ENCODE assay signal across 8 cellular contexts in genomic region chr19:51365211-51366049, GRCh38. TPM values are rescaled to one million over a fixed set of nuclear protein-coding genes. Genes with fewer than 3 reads are reported as not detected.
DNase-seq lines count a peak whose midpoint lies in the region; ATAC-seq, FAIRE-seq and TF ChIP-seq lines count a peak whose summit lies in the region.

No MANE protein-coding gene starts in this region.

- peak overlapping the region; percentile 75 for H2AFZ ChIP-seq in endothelial cell of umbilical vein (ENCODE audit: low read depth, low read length)

- H3K4me3 ChIP-seq in A673 (ENCODE audit: low read depth, low read length, poor library complexity, severe bottlenecking) (peak overlapping the region; percentile 64), endothelial cell of umbilical vein (replicated peaks in 1 of 3; ENCODE audit: insufficient read depth in 1 of 3, low read depth in 1 of 3, low read length in 3 of 3) (peak overlapping the region; percentile 74 to 87 (median 87)), muscle layer of colon (ENCODE audit: low read depth in 1 of 2, low read length in 2 of 2) (peak overlapping the region; percentile 74 to 88)

- intact Hi-C loops in A673 (cut with micrococcal nuclease; ENCODE audit: unreplicated experiment) (loop anchor here (2.0 kb wide), 2 partner anchors 27 to 29 kb away; no protein-coding TSS in a partner anchor), endothelial cell of umbilical vein (cut with micrococcal nuclease) (loop anchor here (2.0 to 5.0 kb wide), 2 partner anchors 38 to 257 kb away; partner anchors contain the start of gene CTU1)

- peak overlapping the region; percentile 99 for H3K4me3 Mint-ChIP-seq in T-helper 17 cell

- dilution Hi-C loops in endothelial cell of umbilical vein (cut with MboI; ENCODE audit: extremely low pct_ligation_motif_present, low sequenced_read_pairs), result no loop called here

- peak; percentile 25 for ATAC-seq in T-helper 17 cell
- ATAC-seq in HG03025 (IDR thresholded peaks at IDR 0.05; ENCODE audit: low FRiP score, unreplicated experiment), result no peak
- ATAC-seq in GM21717 (IDR thresholded peaks at IDR 0.05; ENCODE audit: unreplicated experiment), result no peak

- H3K36me3 ChIP-seq in A673 (ENCODE audit: insufficient read depth, low read length, poor library complexity, severe bottlenecking), result no peaks in the 10 kb centered on the region
- no peaks in the 10 kb centered on the region for H3K36me3 ChIP-seq in endothelial cell of umbilical vein (ENCODE audit: control insufficient read depth in 2 of 2, extremely low read depth in 1 of 2, insufficient read depth in 2 of 2, low read length in 2 of 2)
- H3K36me3 ChIP-seq in muscle layer of colon (ENCODE audit: insufficient read depth, low read length), result no peaks in the 10 kb centered on the region

- peaks cover 47% of the 10 kb centered on the region for H3K4me1 Mint-ChIP-seq in T-helper 17 cell

- peak overlapping the region; percentile 96 for H3K4me2 ChIP-seq in endothelial cell of umbilical vein (ENCODE audit: insufficient read depth, low read length)

- no peaks in the 10 kb centered on the region for H3K27me3 ChIP-seq in A673 (replicated peaks; ENCODE audit: insufficient read depth, low read depth, low read length, poor library complexity)
- no peaks in the 10 kb centered on the region for H3K27me3 ChIP-seq in endothelial cell of umbilical vein (ENCODE audit: control insufficient read depth in 2 of 2, insufficient read depth in 2 of 2, low read length in 2 of 2)
- no peaks in the 10 kb centered on the region for H3K27me3 ChIP-seq in muscle layer of colon (ENCODE audit: control insufficient read depth in 1 of 2, insufficient read depth in 2 of 2, low read length in 2 of 2)

- H3K27ac ChIP-seq in A673 (ENCODE audit: low read depth, low read length, poor library complexity, severe bottlenecking) (peak overlapping the region; percentile 77), endothelial cell of umbilical vein (ENCODE audit: insufficient read depth, low read depth, low read length) (peak overlapping the region; percentile 75), muscle layer of colon (ENCODE audit: low read depth, low read length) (peak overlapping the region; percentile 96)

- H3K79me2 ChIP-seq in endothelial cell of umbilical vein (ENCODE audit: control insufficient read depth, insufficient read depth, low read length), result peaks cover 5% of the 10 kb centered on the region

- TSS peak; percentile 87 for BruUV-seq in A673 (replicated peaks; lab: Mats Ljungman, UMichigan)
- BruUV-seq in endothelial cell of umbilical vein (replicated peaks; lab: Mats Ljungman, UMichigan), result TSS peak; percentile 75

- TF ChIP-seq POLR2A in GM12891 (IDR thresholded peaks at IDR 0.05; ENCODE audit: low read depth, low read length) (no peak), endothelial cell of umbilical vein (IDR thresholded peaks at IDR 0.05; ENCODE audit: low read depth, low read length) (no peak)

- peak overlapping the region; percentile 95 for H3K27ac Mint-ChIP-seq in T-helper 17 cell

- TF ChIP-seq CTCF in A673 (conservative IDR thresholded peaks at IDR 0.05; ENCODE audit: low read depth, low read length) (no peak), endothelial cell of umbilical vein (IDR thresholded peaks at IDR 0.05; ENCODE audit: extremely low read depth in 1 of 2, insufficient read depth in 1 of 2, low read depth in 1 of 2, low read length in 2 of 2) (peak in 1 of 2 donors; percentile 3)

- POLR2A ChIA-PET in A673 (lab: Charles Lee; ENCODE audit: low non-redundant PET) (no interaction called here), endothelial cell of umbilical vein (lab: Charles Lee) (interaction anchor here (0.6 to 1.7 kb wide), 3 partner anchors 23 to 291 kb away, joined by 3 to 4 read pairs (median 4); partner anchors contain the start of gene VSIG10L)

- peak; percentile 31 for DNase-seq in A673 (ENCODE audit: low spot score)
- DNase-seq in GM12891 (ENCODE audit: insufficient read length, low spot score), result no peak
- no peak for DNase-seq in T-helper 17 cell
- peak; percentile 42 for DNase-seq in endothelial cell of umbilical vein (ENCODE audit: low read depth, low spot score)
- DNase-seq in H4 (ENCODE audit: low spot score), result no peak

- H3K27me3 Mint-ChIP-seq in T-helper 17 cell, result no peaks in the 10 kb centered on the region

- CTCF ChIA-PET in A673 (lab: Charles Lee), result interaction anchor here (1.2 kb wide), 1 partner anchor 33 kb away, joined by 3 read pairs; no protein-coding TSS in a partner anchor
- CTCF ChIA-PET in endothelial cell of umbilical vein (lab: Charles Lee), result interaction anchor here (0.9 to 3.6 kb wide), 7 partner anchors 23 to 296 kb away, joined by 3 to 27 read pairs (median 4); partner anchors contain the start of gene VSIG10L

- H3K9me3 ChIP-seq in A673 (ENCODE audit: low read depth, low read length, poor library complexity, severe bottlenecking) (no peaks in the 10 kb centered on the region), T-helper 17 cell (ENCODE audit: control insufficient read depth, low read length, poor library complexity, severe bottlenecking) (no peaks in the 10 kb centered on the region), endothelial cell of umbilical vein (replicated peaks; ENCODE audit: control insufficient read depth, insufficient read depth, low read length) (no peaks in the 10 kb centered on the region), muscle layer of colon (ENCODE audit: low read length) (no peaks in the 10 kb centered on the region)

- peaks cover 9% of the 10 kb centered on the region for H3K4me1 ChIP-seq in A673 (ENCODE audit: insufficient read depth, low read length, poor library complexity, severe bottlenecking)
- peaks cover 18% of the 10 kb centered on the region for H3K4me1 ChIP-seq in endothelial cell of umbilical vein (ENCODE audit: control insufficient read depth, extremely low read depth, insufficient read depth, low read length)
- H3K4me1 ChIP-seq in muscle layer of colon (ENCODE audit: insufficient read depth, low read length), result peaks cover 25% of the 10 kb centered on the region

- FAIRE-seq in GM12891 (lab: Jason Lieb, UNC), result peak; percentile 23
- peak; percentile 42 for FAIRE-seq in endothelial cell of umbilical vein (lab: Jason Lieb, UNC)

- H3K9ac ChIP-seq in endothelial cell of umbilical vein (replicated peaks; ENCODE audit: extremely low read depth, insufficient read depth, low read length) (peak overlapping the region; percentile 89), muscle layer of colon (ENCODE audit: low read length) (peak overlapping the region; percentile 97)

- H3K36me3 Mint-ChIP-seq in T-helper 17 cell (ENCODE audit: low read depth), result no peaks in the 10 kb centered on the region

- H4K20me1 ChIP-seq in endothelial cell of umbilical vein (replicated peaks; ENCODE audit: control insufficient read depth, extremely low read depth, insufficient read depth, low read length), result no peaks in the 10 kb centered on the region

- H3K9me1 ChIP-seq in endothelial cell of umbilical vein (replicated peaks; ENCODE audit: control insufficient read depth, extremely low read depth, insufficient read depth, low read length), result no peaks in the 10 kb centered on the region

RNA-seq across cellular contexts. Expression of gene ETFB, which starts 0.8 kb away (rescaled TPM):
- 52.6 and 60.6 TPM in 2 replicates for total RNA-seq in A673 (2021)
- polyA plus RNA-seq in GM12891 (2012; ENCODE audit: low read depth, missing spikeins), result 106 TPM
- 10 to 100 TPM; 35.6 to 36.1 TPM for total RNA-seq in T-helper 17 cell
- total RNA-seq in endothelial cell of umbilical vein, result 48.6 and 54.1 TPM in 2 replicates
- polyA plus RNA-seq in endothelial cell of umbilical vein, result 89.9 and 99.2 TPM in 2 replicates
- 98.0 and 108 TPM in 2 replicates for polyA plus RNA-seq in endothelial cell of umbilical vein (2011; cell fraction: cytosol; rRNA removed)
- 42.8 and 44.6 TPM in 2 replicates for polyA plus RNA-seq in endothelial cell of umbilical vein (2011; cell fraction: nucleus; rRNA removed)
- 64.6 and 110 TPM in 2 replicates for polyA plus RNA-seq in endothelial cell of umbilical vein (2012)
- 27.3 and 47.9 TPM in 2 replicates for polyA minus RNA-seq in endothelial cell of umbilical vein
- polyA minus RNA-seq in endothelial cell of umbilical vein (2011; cell fraction: cytosol; rRNA and poly(A)+ RNA removed), result 104 TPM
- 5.3 and 7.1 TPM in 2 replicates for polyA minus RNA-seq in endothelial cell of umbilical vein (2011; cell fraction: nucleus; rRNA and poly(A)+ RNA removed)
- total RNA-seq in H4 (2014; rRNA removed; shearing (Covaris generic)), result 397 and 449 TPM in 2 replicates

RNA-seq across cellular contexts. Expression of gene CLDND2, which starts 3.4 kb away (rescaled TPM):
- total RNA-seq in A673 (2021) (not detected in 2 replicates), T-helper 17 cell (under 1 TPM; 0.34 to 0.57 TPM), endothelial cell of umbilical vein (0.97 TPM in 1 of 2 replicates, not detected in the other)
- 1.0 TPM for polyA plus RNA-seq in GM12891 (2012; ENCODE audit: low read depth, missing spikeins)
- not detected in 2 replicates for polyA plus RNA-seq in endothelial cell of umbilical vein
- not detected in 2 replicates for polyA plus RNA-seq in endothelial cell of umbilical vein (2011; cell fraction: cytosol; rRNA removed)
- polyA plus RNA-seq in endothelial cell of umbilical vein (2011; cell fraction: nucleus; rRNA removed), result not detected in 2 replicates
- 0.80 TPM in 1 of 2 replicates, not detected in the other for polyA plus RNA-seq in endothelial cell of umbilical vein (2012)
- polyA minus RNA-seq in endothelial cell of umbilical vein, result not detected in 2 replicates
- not detected for polyA minus RNA-seq in endothelial cell of umbilical vein (2011; cell fraction: cytosol; rRNA and poly(A)+ RNA removed)
- polyA minus RNA-seq in endothelial cell of umbilical vein (2011; cell fraction: nucleus; rRNA and poly(A)+ RNA removed), result not detected in 2 replicates
- 0.97 TPM in 1 of 2 replicates, not detected in the other for total RNA-seq in H4 (2014; rRNA removed; shearing (Covaris generic))

RNA-seq across cellular contexts. Expression of gene NKG7, which starts 7.0 kb away (rescaled TPM):
- total RNA-seq in A673 (2021) (not detected in 2 replicates), T-helper 17 cell (10 to 100 TPM; 10.7 to 13.0 TPM), endothelial cell of umbilical vein (not detected in 2 replicates)
- polyA plus RNA-seq in GM12891 (2012; ENCODE audit: low read depth, missing spikeins), result 19.4 TPM
- polyA plus RNA-seq in endothelial cell of umbilical vein, result not detected in 2 replicates
- not detected in 2 replicates for polyA plus RNA-seq in endothelial cell of umbilical vein (2011; cell fraction: cytosol; rRNA removed)
- not detected in 2 replicates for polyA plus RNA-seq in endothelial cell of umbilical vein (2011; cell fraction: nucleus; rRNA removed)
- not detected in 2 replicates for polyA plus RNA-seq in endothelial cell of umbilical vein (2012)
- not detected in 2 replicates for polyA minus RNA-seq in endothelial cell of umbilical vein
- polyA minus RNA-seq in endothelial cell of umbilical vein (2011; cell fraction: cytosol; rRNA and poly(A)+ RNA removed), result not detected
- polyA minus RNA-seq in endothelial cell of umbilical vein (2011; cell fraction: nucleus; rRNA and poly(A)+ RNA removed), result not detected in 2 replicates
- total RNA-seq in H4 (2014; rRNA removed; shearing (Covaris generic)), result not detected in 2 replicates

RNA-seq across cellular contexts. Expression of gene LIM2, which starts 22.3 kb away (rescaled TPM):
- total RNA-seq in A673 (2021) (not detected in 2 replicates), T-helper 17 cell (not detected), endothelial cell of umbilical vein (not detected in 2 replicates)
- 1.5 TPM for polyA plus RNA-seq in GM12891 (2012; ENCODE audit: low read depth, missing spikeins)
- polyA plus RNA-seq in endothelial cell of umbilical vein, result not detected in 2 replicates
- polyA plus RNA-seq in endothelial cell of umbilical vein (2011; cell fraction: cytosol; rRNA removed), result not detected in 2 replicates
- not detected in 2 replicates for polyA plus RNA-seq in endothelial cell of umbilical vein (2011; cell fraction: nucleus; rRNA removed)
- not detected in 2 replicates for polyA plus RNA-seq in endothelial cell of umbilical vein (2012)
- not detected in 2 replicates for polyA minus RNA-seq in endothelial cell of umbilical vein
- polyA minus RNA-seq in endothelial cell of umbilical vein (2011; cell fraction: cytosol; rRNA and poly(A)+ RNA removed), result not detected
- polyA minus RNA-seq in endothelial cell of umbilical vein (2011; cell fraction: nucleus; rRNA and poly(A)+ RNA removed), result not detected in 2 replicates
- total RNA-seq in H4 (2014; rRNA removed; shearing (Covaris generic)), result not detected in 2 replicates

RNA-seq across cellular contexts. Expression of gene VSIG10L, which starts 23.5 kb away (rescaled TPM):
- total RNA-seq in A673 (2021) (0.69 and 0.94 TPM in 2 replicates), T-helper 17 cell (under 1 TPM in 1 of 2 donors, not detected in 1; 0.22 TPM), endothelial cell of umbilical vein (0.39 and 0.62 TPM in 2 replicates)
- 0.99 TPM for polyA plus RNA-seq in GM12891 (2012; ENCODE audit: low read depth, missing spikeins)
- polyA plus RNA-seq in endothelial cell of umbilical vein, result 0.77 and 0.94 TPM in 2 replicates
- 0.45 and 0.56 TPM in 2 replicates for polyA plus RNA-seq in endothelial cell of umbilical vein (2011; cell fraction: cytosol; rRNA removed)
- polyA plus RNA-seq in endothelial cell of umbilical vein (2011; cell fraction: nucleus; rRNA removed), result 1.5 and 1.8 TPM in 2 replicates
- 1.0 and 1.7 TPM in 2 replicates for polyA plus RNA-seq in endothelial cell of umbilical vein (2012)
- polyA minus RNA-seq in endothelial cell of umbilical vein, result 0.22 and 0.30 TPM in 2 replicates
- polyA minus RNA-seq in endothelial cell of umbilical vein (2011; cell fraction: cytosol; rRNA and poly(A)+ RNA removed), result not detected
- 0.24 and 0.58 TPM in 2 replicates for polyA minus RNA-seq in endothelial cell of umbilical vein (2011; cell fraction: nucleus; rRNA and poly(A)+ RNA removed)
- total RNA-seq in H4 (2014; rRNA removed; shearing (Covaris generic)), result 8.0 and 8.5 TPM in 2 replicates

Comparison
In these comparisons a context has a peak if more than half of its experiments do, and no peak if none do; other contexts are left out.
1. DNase-seq: peak in A673 (single experiment) and endothelial cell of umbilical vein (single experiment); none in GM12891 (single experiment), T-helper 17 cell (0 of 3) and H4 (single experiment).
2. RNA of gene NKG7, which starts 7.0 kb away (total RNA-seq): 10.7 to 13.0 TPM in T-helper 17 cell; not detected in H4, not detected in A673 and not detected in endothelial cell of umbilical vein; every median in the first group is over 10 times any median in the second.
3. Peak in every context shown above with its lines, with median percentiles within 50 percentile points of each other: H3K27ac ChIP-seq and H3K4me3 ChIP-seq.